In genomic region chr6:162999575-163000285, GRCh38 we compare ENCODE assay signal across 26 cellular contexts.
DNase-seq lines count a peak whose midpoint lies in the region; ATAC-seq, FAIRE-seq and TF ChIP-seq lines count a peak whose summit lies in the region.
"Had no signal": no experiment of that assay in that cellular context is flagged by ENCODE, and none has a peak within 500 bp of the region (broad histone marks: within the 10 kb centered on the region; RNA-seq: fewer than 3 reads in every experiment).

No MANE protein-coding gene starts in this region.

- peak overlapping the region; percentile 18 for H3K27ac Mint-ChIP-seq in astrocyte (ENCODE audit: unreplicated experiment)
- H3K27ac Mint-ChIP-seq: activated CD8-positive, alpha-beta T cell treated with anti-CD3 and anti-CD28 coated beads for 36 hours; activated naive CD8-positive, alpha-beta T cell; activated T-cell treated with anti-CD3 and anti-CD28 coated beads, Interleukin-2, amount 50 U/mL, for 72 hours; CD4-positive, alpha-beta memory T cell; memory B cell; stimulated activated memory B cell treated with anti-CD40 and anti-IgM and Interleukin-4, amounts not matched to agents 10 μg/mL and 1 μg/mL and 100 μg/mL, for 72 hours had no signal

- no peaks in the 10 kb centered on the region for H3K9me3 Mint-ChIP-seq in astrocyte (ENCODE audit: unreplicated experiment)

- no peak for ATAC-seq in HG02763 (IDR thresholded peaks at IDR 0.05; ENCODE audit: unreplicated experiment)
- ATAC-seq: activated CD8-positive, alpha-beta T cell treated with anti-CD3 and anti-CD28 coated beads for 36 hours; activated T-cell treated with anti-CD3 and anti-CD28 coated beads, Interleukin-2, amount 50 U/mL, for 72 hours; naive thymus-derived CD8-positive, alpha-beta T cell; stimulated activated memory B cell treated with anti-CD40 and anti-IgM and Interleukin-4, amounts not matched to agents 10 μg/mL and 1 μg/mL and 100 μg/mL, for 72 hours had no signal

- peaks cover 3% of the 10 kb centered on the region for H3K4me1 ChIP-seq in astrocyte (ENCODE audit: insufficient read depth, low read length)
- H3K4me1 ChIP-seq: esophagus muscularis mucosa, tibial artery had no signal

- H3K36me3 Mint-ChIP-seq in astrocyte (ENCODE audit: low read depth, unreplicated experiment), result no peaks in the 10 kb centered on the region
- H3K36me3 Mint-ChIP-seq: CD4-positive, alpha-beta memory T cell; memory B cell; stimulated activated memory B cell treated with anti-CD40 and anti-IgM and Interleukin-4, amounts not matched to agents 10 μg/mL and 1 μg/mL and 100 μg/mL, for 72 hours had no signal

- H3K4me3 ChIP-seq in astrocyte (ENCODE audit: insufficient read depth, low read depth, low read length), result no peak overlapping the region
- no peak overlapping the region for H3K4me3 ChIP-seq in foreskin fibroblast (ENCODE audit: low read depth in 1 of 2, low read length in 2 of 2)
- H3K4me3 ChIP-seq: cardiac muscle cell, esophagus muscularis mucosa, tibial artery had no signal

- H3K36me3 ChIP-seq in astrocyte (ENCODE audit: insufficient read depth, low read length), result no peaks in the 10 kb centered on the region
- H3K36me3 ChIP-seq: cardiac muscle cell, esophagus muscularis mucosa, tibial artery had no signal

- no peak overlapping the region for H3K9ac ChIP-seq in astrocyte (ENCODE audit: low read length)

- no peaks in the 10 kb centered on the region for H3K9me3 ChIP-seq in astrocyte (ENCODE audit: insufficient read depth, low read depth, low read length)
- H3K9me3 ChIP-seq: esophagus muscularis mucosa, tibial artery had no signal

- H2AFZ ChIP-seq in astrocyte (ENCODE audit: low read depth, low read length), result no peak overlapping the region

- H3K4me1 Mint-ChIP-seq in astrocyte (ENCODE audit: low read depth, unreplicated experiment), result peaks cover 4% of the 10 kb centered on the region
- H3K4me1 Mint-ChIP-seq: CD4-positive, alpha-beta memory T cell; memory B cell; naive thymus-derived CD8-positive, alpha-beta T cell; stimulated activated memory B cell treated with anti-CD40 and anti-IgM and Interleukin-4, amounts not matched to agents 10 μg/mL and 1 μg/mL and 100 μg/mL, for 72 hours had no signal

- H3K27ac ChIP-seq in astrocyte (ENCODE audit: low read depth, low read length), result peak overlapping the region; percentile 24
- H3K27ac ChIP-seq: cardiac muscle cell, esophagus muscularis mucosa, HL-60, tibial artery had no signal

- no peaks in the 10 kb centered on the region for H3K79me2 ChIP-seq in astrocyte (ENCODE audit: insufficient read depth, low read length)

- no peak overlapping the region for H3K4me3 Mint-ChIP-seq in astrocyte (ENCODE audit: unreplicated experiment)
- H3K4me3 Mint-ChIP-seq: activated CD8-positive, alpha-beta T cell treated with anti-CD3 and anti-CD28 coated beads for 36 hours; activated naive CD8-positive, alpha-beta T cell; activated T-cell treated with anti-CD3 and anti-CD28 coated beads, Interleukin-2, amount 50 U/mL, for 72 hours; CD4-positive, alpha-beta memory T cell; memory B cell; naive thymus-derived CD8-positive, alpha-beta T cell; stimulated activated memory B cell treated with anti-CD40 and anti-IgM and Interleukin-4, amounts not matched to agents 10 μg/mL and 1 μg/mL and 100 μg/mL, for 72 hours had no signal

- no peak for FAIRE-seq in H54 (lab: Jason Lieb, UNC)
- FAIRE-seq in astrocyte (lab: Jason Lieb, UNC), result peak; percentile 5
- FAIRE-seq: GM18507, H1 had no signal

- no peak for TF ChIP-seq POLR2A in H54 (IDR thresholded peaks at IDR 0.05; ENCODE audit: low read depth, low read length)

- no peaks in the 10 kb centered on the region for H3K27me3 ChIP-seq in astrocyte (ENCODE audit: insufficient read depth, low read length)
- H3K27me3 ChIP-seq: cardiac muscle cell, esophagus muscularis mucosa, tibial artery had no signal

- TF ChIP-seq CTCF in astrocyte (IDR thresholded peaks at IDR 0.05; ENCODE audit: insufficient read depth, low read depth, low read length) (no peak), foreskin fibroblast (IDR thresholded peaks at IDR 0.05; ENCODE audit: low read depth, low read length) (no peak)

- no peaks in the 10 kb centered on the region for H3K27me3 Mint-ChIP-seq in astrocyte (ENCODE audit: low read depth, unreplicated experiment)
- H3K27me3 Mint-ChIP-seq: activated CD8-positive, alpha-beta T cell treated with anti-CD3 and anti-CD28 coated beads for 36 hours; activated naive CD8-positive, alpha-beta T cell; CD4-positive, alpha-beta memory T cell; naive thymus-derived CD8-positive, alpha-beta T cell; stimulated activated memory B cell treated with anti-CD40 and anti-IgM and Interleukin-4, amounts not matched to agents 10 μg/mL and 1 μg/mL and 100 μg/mL, for 72 hours had no signal

- DNase-seq in A172 (ENCODE audit: low spot score), result peak; percentile 61
- DNase-seq in H54 (ENCODE audit: insufficient read length, low spot score), result peak; percentile 2
- DNase-seq in astrocyte (ENCODE audit: low read depth), result peak; percentile 92
- DNase-seq in foreskin fibroblast, result peak; percentile 72 to 87
- no peak for DNase-seq in activated CD4-positive, alpha-beta T cell treated with anti-CD3 and anti-CD28 coated beads, Interleukin-2, amount 50 U/mL, for 4 hours
- DNase-seq in C1 segment of cervical spinal cord (lab: John Stamatoyannopoulos, UW), result no peak
- DNase-seq in activated T-cell treated with anti-CD3 and anti-CD28 coated beads, Interleukin-2, amount 50 U/mL, for 1 hour, result no peak
- DNase-seq: 8988T; activated CD8-positive, alpha-beta T cell treated with anti-CD3 and anti-CD28 coated beads for 36 hours; activated T-cell treated with anti-CD3 and anti-CD28 coated beads, Interleukin-2, amount 50 U/mL, for 72 hours; CD4-positive, alpha-beta memory T cell; KG1; naive thymus-derived CD8-positive, alpha-beta T cell; NCI-H1092 treated with DMSO at 0.1 percent for 48 hours; NCI-H69; T-helper 2 cell; tibial artery had no signal

- no peaks in the 10 kb centered on the region for H4K20me1 ChIP-seq in astrocyte (ENCODE audit: insufficient read depth, low read length)

- peak overlapping the region; percentile 31 for H3K4me2 ChIP-seq in astrocyte (ENCODE audit: low read length)

Comparison
In these comparisons a context has a peak if more than half of its experiments do, and no peak if none do; other contexts are left out.
1. DNase-seq: peak in A172 (single experiment), H54 (single experiment), astrocyte (single experiment) and foreskin fibroblast (2 of 2); none in activated CD4-positive, alpha-beta T cell treated with anti-CD3 and anti-CD28 coated beads, Interleukin-2, amount 50 U/mL, for 4 hours (0 of 2), C1 segment of cervical spinal cord (0 of 14) and activated T-cell treated with anti-CD3 and anti-CD28 coated beads, Interleukin-2, amount 50 U/mL, for 1 hour (single experiment).